ENCODE assay signal across 8 cellular contexts in genomic region chr2:119223521-119224390, GRCh38.
DNase-seq lines count a peak whose midpoint lies in the region; ATAC-seq and TF ChIP-seq lines count a peak whose summit lies in the region.

STEAP3 (plus strand) TSS chr2:119223834; CDS start chr2:119231013, 7,179 bp downstream.

- no peaks in the 10 kb centered on the region for H3K9me3 ChIP-seq in iPS DF 6.9 (ENCODE audit: control insufficient read depth, insufficient read depth, low read length)

- H3K27ac ChIP-seq in iPS DF 6.9 (ENCODE audit: low read length), result no peak within 1 kb of the TSS

- ATAC-seq in GM19043 (IDR thresholded peaks at IDR 0.05; ENCODE audit: low read depth, unreplicated experiment) (peak; percentile 63), HG03097 (IDR thresholded peaks at IDR 0.05; ENCODE audit: low FRiP score, unreplicated experiment) (peak; percentile 70)
- ATAC-seq in activated CD4-positive, CD25-positive, alpha-beta regulatory T cell treated with anti-CD3 and anti-CD28 coated beads, Interleukin-2, amount 50 U/mL, for 24 hours, result no peak

- H3K4me1 ChIP-seq in iPS DF 6.9 (ENCODE audit: control insufficient read depth, insufficient read depth, low read length), result peaks cover 5% of the 10 kb centered on the region

- in situ Hi-C loops in astrocyte of the spinal cord (cut with HindIII; ENCODE audit: low sequenced_read_pairs), result no loop called here

- DNase-seq in D341Med (ENCODE audit: low spot score), result peak; percentile 81
- DNase-seq in NCI-H69 (lab: John Stamatoyannopoulos, UW), result peak; percentile 91
- peak; percentile 62 for DNase-seq in astrocyte of the spinal cord (ENCODE audit: low read depth, low spot score)
- DNase-seq in iPS DF 6.9 (ENCODE audit: low read depth, low spot score), result no peak
- no peak for DNase-seq in retinal pigment epithelial cell (ENCODE audit: low read depth)

- no CpG with 5 or more reads among the region's 89 CpGs for WGBS in iPS DF 6.9 (ENCODE audit: insufficient coverage, insufficient read length)

- no peaks in the 10 kb centered on the region for H3K27me3 ChIP-seq in iPS DF 6.9 (ENCODE audit: control insufficient read depth, insufficient read depth, low read length)

- H3K4me3 ChIP-seq in astrocyte of the spinal cord (ENCODE audit: low read depth, low read length), result peak within 1 kb of the TSS; percentile 65
- H3K4me3 ChIP-seq in iPS DF 6.9 (ENCODE audit: low read length), result peak within 1 kb of the TSS; percentile 50
- peak within 1 kb of the TSS; percentile 63 for H3K4me3 ChIP-seq in retinal pigment epithelial cell (ENCODE audit: low read length)

- TF ChIP-seq CTCF in astrocyte of the spinal cord (IDR thresholded peaks at IDR 0.05; ENCODE audit: low read depth, low read length) (no peak), retinal pigment epithelial cell (conservative IDR thresholded peaks at IDR 0.05; ENCODE audit: low read depth, low read length) (no peak)

- no peaks in the 10 kb centered on the region for H3K36me3 ChIP-seq in iPS DF 6.9 (ENCODE audit: control insufficient read depth, insufficient read depth, low read length)

Comparison
In these comparisons a context has a peak if more than half of its experiments do, and no peak if none do; other contexts are left out.
1. DNase-seq: peak in D341Med (single experiment), NCI-H69 (single experiment) and astrocyte of the spinal cord (single experiment); none in iPS DF 6.9 (single experiment) and retinal pigment epithelial cell (single experiment).
2. ATAC-seq: peak in GM19043 (single experiment) and HG03097 (single experiment); none in activated CD4-positive, CD25-positive, alpha-beta regulatory T cell treated with anti-CD3 and anti-CD28 coated beads, Interleukin-2, amount 50 U/mL, for 24 hours (0 of 2).
3. Peak in every context shown above with its lines, with median percentiles within 50 percentile points of each other: H3K4me3 ChIP-seq.